In the genomic region with DNA sequence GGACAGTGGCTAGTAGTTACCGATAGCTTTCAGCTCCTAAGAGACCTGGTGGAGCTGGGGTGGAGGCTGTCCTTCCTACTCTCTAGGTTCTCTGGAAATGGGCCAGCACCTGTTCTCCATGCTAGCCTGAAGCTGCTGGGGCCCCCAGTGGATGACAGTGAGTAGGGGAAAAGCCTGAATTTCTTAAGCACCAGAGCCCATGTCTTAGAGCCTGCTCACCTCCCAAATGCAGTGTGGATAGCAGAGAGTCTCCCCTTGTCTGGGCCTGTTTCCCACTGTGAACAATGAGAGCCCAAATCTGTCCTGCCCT, we compare ENCODE assay signal across 25 cellular contexts.
"Had no signal": no experiment of that assay in that cellular context is flagged by ENCODE, and none has a peak within 500 bp of the region (broad histone marks: within the 10 kb centered on the region; RNA-seq: fewer than 3 reads in every experiment).

No MANE protein-coding gene starts in this region.

- H3K9me3 ChIP-seq: Peyer's patch had no signal

- H3K9me3 Mint-ChIP-seq: activated B cell treated with CpG ODN at 0.5 μM for 24 hours; activated CD4-positive, alpha-beta T cell treated with anti-CD3 and anti-CD28 coated beads, Interleukin-2, amount 10 ng/mL, durations not matched to agents 24 days and 14 days; activated naive CD4-positive, alpha-beta T cell treated with anti-CD3 and anti-CD28 coated beads, Interleukin-2, amount 50 U/mL, for 72 hours; activated T-cell treated with anti-CD3 and anti-CD28 coated beads, Interleukin-2, amount 50 U/mL, for 4 hours; T-cell had no signal

- H3K4me3 ChIP-seq: cardiac muscle cell, Peyer's patch, SK-N-MC had no signal

- H3K27me3 Mint-ChIP-seq: activated B cell treated with CpG ODN at 0.5 μM for 24 hours; activated CD4-positive, alpha-beta T cell treated with anti-CD3 and anti-CD28 coated beads, Interleukin-2, amount 10 ng/mL, durations not matched to agents 24 days and 14 days; activated CD8-positive, alpha-beta memory T cell treated with anti-CD3 and anti-CD28 coated beads, Interleukin-2, amount 10 ng/mL, durations not matched to agents 7 days and 5 days; T-cell had no signal

- H3K27me3 ChIP-seq: brain microvascular endothelial cell, cardiac muscle cell, Peyer's patch had no signal

- H3K36me3 Mint-ChIP-seq: activated CD8-positive, alpha-beta memory T cell treated with anti-CD3 and anti-CD28 coated beads, Interleukin-2, amount 10 ng/mL, durations not matched to agents 7 days and 5 days; activated naive CD4-positive, alpha-beta T cell treated with anti-CD3 and anti-CD28 coated beads, Interleukin-2, amount 50 U/mL, for 72 hours; T-cell had no signal

- H3K4me1 Mint-ChIP-seq: activated B cell treated with CpG ODN at 0.5 μM for 24 hours; activated CD4-positive, alpha-beta T cell treated with anti-CD3 and anti-CD28 coated beads, Interleukin-2, amount 10 ng/mL, durations not matched to agents 24 days and 14 days; activated CD8-positive, alpha-beta memory T cell treated with anti-CD3 and anti-CD28 coated beads, Interleukin-2, amount 10 ng/mL, durations not matched to agents 7 days and 5 days; T-cell had no signal

- H3K4me3 Mint-ChIP-seq: activated B cell treated with CpG ODN at 0.5 μM for 24 hours; activated CD4-positive, alpha-beta T cell treated with anti-CD3 and anti-CD28 coated beads, Interleukin-2, amount 10 ng/mL, durations not matched to agents 24 days and 14 days; activated CD8-positive, alpha-beta memory T cell treated with anti-CD3 and anti-CD28 coated beads, Interleukin-2, amount 10 ng/mL, durations not matched to agents 7 days and 5 days; activated T-cell treated with anti-CD3 and anti-CD28 coated beads, Interleukin-2, amount 50 U/mL, for 4 hours; T-cell had no signal

- ATAC-seq: activated CD8-positive, alpha-beta memory T cell treated with anti-CD3 and anti-CD28 coated beads, Interleukin-2, amount 10 ng/mL, durations not matched to agents 7 days and 5 days; activated naive CD4-positive, alpha-beta T cell treated with anti-CD3 and anti-CD28 coated beads, Interleukin-2, amount 50 U/mL, for 72 hours; activated T-cell treated with anti-CD3 and anti-CD28 coated beads, Interleukin-2, amount 50 U/mL, for 4 hours; T-cell had no signal

- DNase-seq: activated B cell treated with CpG ODN at 0.5 μM for 24 hours; activated CD4-positive, alpha-beta T cell treated with anti-CD3 and anti-CD28 coated beads for 1 hour; activated CD4-positive, alpha-beta T cell treated with anti-CD3 and anti-CD28 coated beads, Interleukin-2, amount 10 ng/mL, durations not matched to agents 24 days and 14 days; activated CD4-positive, alpha-beta T cell treated with anti-CD3 and anti-CD28 coated beads, Interleukin-2, amount 50 U/mL, for 48 hours; activated CD8-positive, alpha-beta memory T cell treated with anti-CD3 and anti-CD28 coated beads, Interleukin-2, amount 10 ng/mL, durations not matched to agents 7 days and 5 days; activated effector memory CD4-positive, alpha-beta T cell treated with anti-CD3 and anti-CD28 coated beads, Interleukin-2, amount 50 U/mL, for 16 hours; activated naive CD4-positive, alpha-beta T cell treated with Interleukin-2 at 50 U/mL for 16 hours; activated T-cell treated with anti-CD3 and anti-CD28 coated beads, Interleukin-2, amount 50 U/mL, for 4 hours; brain microvascular endothelial cell; Kasumi-1; KBM-7; NCI-H1105 treated with DMSO at 0.1 percent for 48 hours; NCI-H1436 treated with DMSO at 0.1 percent for 48 hours; NCI-H187; NCI-H345; NCI-H510A; NCI-H526 treated with DMSO at 0.1 percent for 48 hours; Peyer's patch; SIG-M5; T-cell; T-helper 2 cell; T1000 had no signal

- H3K27ac ChIP-seq: brain microvascular endothelial cell, Peyer's patch, SK-N-MC had no signal

- H3K27ac Mint-ChIP-seq: activated B cell treated with CpG ODN at 0.5 μM for 24 hours; activated CD4-positive, alpha-beta T cell treated with anti-CD3 and anti-CD28 coated beads, Interleukin-2, amount 10 ng/mL, durations not matched to agents 24 days and 14 days; activated CD8-positive, alpha-beta memory T cell treated with anti-CD3 and anti-CD28 coated beads, Interleukin-2, amount 10 ng/mL, durations not matched to agents 7 days and 5 days; activated naive CD4-positive, alpha-beta T cell treated with anti-CD3 and anti-CD28 coated beads, Interleukin-2, amount 50 U/mL, for 72 hours; T-cell had no signal
